18 cellular contexts compared by ENCODE assay signal in genomic region chr3:184042617-184043016, GRCh38. TPM values are rescaled to one million over a fixed set of nuclear protein-coding genes. Genes with fewer than 3 reads are reported as not detected.
DNase-seq lines count a peak whose midpoint lies in the region; ATAC-seq and TF ChIP-seq lines count a peak whose summit lies in the region.
"Had no signal": no experiment of that assay in that cellular context is flagged by ENCODE, and none has a peak within 500 bp of the region (broad histone marks: within the 10 kb centered on the region; RNA-seq: fewer than 3 reads in every experiment).

No MANE protein-coding gene starts in this region.

- H3K9me3 ChIP-seq in suprapubic skin = no peaks in the 10 kb centered on the region
- H3K9me3 ChIP-seq: Caco-2, HAP-1 had no signal

- no peak for TF ChIP-seq POLR2A in suprapubic skin (IDR thresholded peaks at IDR 0.05)

- TF ChIP-seq CTCF in suprapubic skin (IDR thresholded peaks at IDR 0.05) = no peak

- no peaks in the 10 kb centered on the region for H3K4me1 ChIP-seq in suprapubic skin
- H3K4me1 ChIP-seq: Caco-2 had no signal

- no peak overlapping the region for H3K27ac ChIP-seq in suprapubic skin
- H3K27ac ChIP-seq: C4-2B, HL-60 had no signal

- H3K4me3 ChIP-seq in suprapubic skin = no peak overlapping the region
- H3K4me3 ChIP-seq: HAP-1 had no signal

- H3K27ac Mint-ChIP-seq in activated naive CD8-positive, alpha-beta T cell treated with anti-CD3 and anti-CD28 coated beads, Interleukin-2, amount 50 U/mL, for 24 hours = no peak overlapping the region
- H3K27ac Mint-ChIP-seq: T-helper 1 cell treated with Interleukin-12 subunit alpha and Interleukin-12 subunit beta and Interleukin-4 antibody, amounts not matched to agents 30 μg/mL and 1 μg/mL, for 36 hours had no signal

- no peak for ATAC-seq in activated naive CD8-positive, alpha-beta T cell treated with anti-CD3 and anti-CD28 coated beads, Interleukin-2, amount 50 U/mL, for 24 hours

- no peaks in the 10 kb centered on the region for H3K27me3 ChIP-seq in suprapubic skin

- TF ChIP-seq EP300 in suprapubic skin (IDR thresholded peaks at IDR 0.05) = no peak

- no peaks in the 10 kb centered on the region for H3K36me3 ChIP-seq in suprapubic skin
- H3K36me3 ChIP-seq: HAP-1 had no signal

- peaks cover 2% of the 10 kb centered on the region for H3K27me3 Mint-ChIP-seq in activated naive CD8-positive, alpha-beta T cell treated with anti-CD3 and anti-CD28 coated beads, Interleukin-2, amount 50 U/mL, for 24 hours

- H3K9me3 Mint-ChIP-seq in activated naive CD8-positive, alpha-beta T cell treated with anti-CD3 and anti-CD28 coated beads, Interleukin-2, amount 50 U/mL, for 24 hours = no peaks in the 10 kb centered on the region
- H3K9me3 Mint-ChIP-seq: T-helper 1 cell treated with Interleukin-12 subunit alpha and Interleukin-12 subunit beta and Interleukin-4 antibody, amounts not matched to agents 30 μg/mL and 1 μg/mL, for 36 hours had no signal

- DNase-seq in COLO668 (lab: John Stamatoyannopoulos, UW; ENCODE audit: unreplicated experiment) (peak; percentile 3), DMS153 treated with DMSO at 0.1 percent for 48 hours (lab: John Stamatoyannopoulos, UW; ENCODE audit: unreplicated experiment) (peak; percentile 52), NCI-H146 treated with DMSO at 0.1 percent for 48 hours (lab: John Stamatoyannopoulos, UW; ENCODE audit: unreplicated experiment) (peak; percentile 99), NCI-H2227 treated with DMSO at 0.1 percent for 48 hours (lab: John Stamatoyannopoulos, UW) (peak; percentile 63), midbrain (lab: John Stamatoyannopoulos, UW) (no peak), suprapubic skin (ENCODE audit: low spot score in 2 of 2) (no peak)
- no peak for DNase-seq in activated CD8-positive, alpha-beta memory T cell treated with anti-CD3 and anti-CD28 coated beads, Interleukin-2, amount 50 U/mL, for 48 hours
- no peak for DNase-seq in activated naive CD8-positive, alpha-beta T cell treated with anti-CD3 and anti-CD28 coated beads, Interleukin-2, amount 50 U/mL, for 24 hours
- DNase-seq: Caco-2, DMS53, NCI-H1694 treated with DMSO at 0.1 percent for 48 hours, NCI-H446, SHP77 had no signal

- H3K4me1 Mint-ChIP-seq in activated naive CD8-positive, alpha-beta T cell treated with anti-CD3 and anti-CD28 coated beads, Interleukin-2, amount 50 U/mL, for 24 hours = no peaks in the 10 kb centered on the region

- WGBS in suprapubic skin = 91% methylated on average over 1 of the region's 1 CpG

- no peaks in the 10 kb centered on the region for H3K36me3 Mint-ChIP-seq in activated naive CD8-positive, alpha-beta T cell treated with anti-CD3 and anti-CD28 coated beads, Interleukin-2, amount 50 U/mL, for 24 hours (ENCODE audit: low read depth)

- no peak overlapping the region for H3K4me3 Mint-ChIP-seq in activated naive CD8-positive, alpha-beta T cell treated with anti-CD3 and anti-CD28 coated beads, Interleukin-2, amount 50 U/mL, for 24 hours
- H3K4me3 Mint-ChIP-seq: T-helper 1 cell treated with Interleukin-12 subunit alpha and Interleukin-12 subunit beta and Interleukin-4 antibody, amounts not matched to agents 30 μg/mL and 1 μg/mL, for 36 hours had no signal

RNA-seq across cellular contexts. Expression of gene HTR3C, which starts 10.2 kb away (rescaled TPM):
- total RNA-seq in suprapubic skin = not detected
- total RNA-seq: Caco-2, OCI-LY7 had no signal

RNA-seq across cellular contexts. Expression of gene HTR3D, which starts 11.1 kb away (rescaled TPM):
- not detected for total RNA-seq in suprapubic skin
- total RNA-seq: Caco-2, OCI-LY7 had no signal

RNA-seq across cellular contexts. Expression of gene ABCC5, which starts 24.9 kb away (rescaled TPM):
- total RNA-seq in suprapubic skin = 10 to 100 TPM; 10.5 to 18.3 (median 13.8) TPM

RNA-seq across cellular contexts. Expression of gene HTR3E, which starts 54.2 kb away (rescaled TPM):
- 1 to 10 TPM in 1 of 4 donors, not detected in 3; 1.1 TPM for total RNA-seq in suprapubic skin
- total RNA-seq: Caco-2, OCI-LY7 had no signal

Comparison
In these comparisons a context has a peak if more than half of its experiments do, and no peak if none do; other contexts are left out.
1. DNase-seq: peak in COLO668 (single experiment), DMS153 treated with DMSO at 0.1 percent for 48 hours (single experiment), NCI-H146 treated with DMSO at 0.1 percent for 48 hours (single experiment) and NCI-H2227 treated with DMSO at 0.1 percent for 48 hours (single experiment); none in activated CD8-positive, alpha-beta memory T cell treated with anti-CD3 and anti-CD28 coated beads, Interleukin-2, amount 50 U/mL, for 48 hours (single experiment), midbrain (single experiment), suprapubic skin (0 of 2) and activated naive CD8-positive, alpha-beta T cell treated with anti-CD3 and anti-CD28 coated beads, Interleukin-2, amount 50 U/mL, for 24 hours (single experiment).